Comparison of ENCODE assay signal across 17 cellular contexts in genomic region chr14:64930085-64930843, GRCh38. TPM values are rescaled to one million over a fixed set of nuclear protein-coding genes. Genes with fewer than 3 reads are reported as not detected.
DNase-seq lines count a peak whose midpoint lies in the region; ATAC-seq and TF ChIP-seq lines count a peak whose summit lies in the region.
"Had no signal": no experiment of that assay in that cellular context is flagged by ENCODE, and none has a peak within 500 bp of the region (broad histone marks: within the 10 kb centered on the region; RNA-seq: fewer than 3 reads in every experiment).

No MANE protein-coding gene starts in this region.

- no peaks in the 10 kb centered on the region for H3K27me3 ChIP-seq in left lung
- H3K27me3 ChIP-seq in spleen (replicated peaks in 1 of 7): no peaks in the 10 kb centered on the region
- H3K27me3 ChIP-seq: vagina had no signal

- CTCF ChIA-PET in activated naive CD4-positive, alpha-beta T cell treated with anti-CD3 and anti-CD28 coated beads, Interleukin-2, amount 10 ng/mL, durations not matched to agents 7 days and 5 days (lab: Charles Lee): no interaction called here
- CTCF ChIA-PET in GM10248 (lab: Yijun Ruan, JAX): no interaction called here

- no peaks in the 10 kb centered on the region for H3K27me3 Mint-ChIP-seq in activated naive CD4-positive, alpha-beta T cell treated with anti-CD3 and anti-CD28 coated beads, Interleukin-2, amount 10 ng/mL, durations not matched to agents 7 days and 5 days
- no peaks in the 10 kb centered on the region for H3K27me3 Mint-ChIP-seq in brain
- no peaks in the 10 kb centered on the region for H3K27me3 Mint-ChIP-seq in stimulated activated naive B cell treated with anti-CD40 and anti-IgM and Interleukin-4, amounts not matched to agents 10 μg/mL and 1 μg/mL and 100 μg/mL, for 72 hours

- H3K36me3 ChIP-seq in left lung: peaks cover 0 to 82% of the 10 kb centered on the region in 2 donors
- peaks cover 0 to 100% (median 61%) of the 10 kb centered on the region in 6 donors for H3K36me3 ChIP-seq in spleen

- H3K4me1 ChIP-seq in left lung: no peaks in the 10 kb centered on the region
- peaks cover 13 to 76% (median 32%) of the 10 kb centered on the region in 6 donors for H3K4me1 ChIP-seq in spleen
- H3K4me1 ChIP-seq: vagina had no signal

- intact Hi-C loops in left lung (cut with DNase I) (no loop called here), spleen (cut with DNase I; ENCODE audit: low total_unique reads) (no loop called here)

- whole genome bisulfite sequencing in spleen, 5 donors: 89 to 96% (median 92%) methylated on average over 3 of the region's 3 CpGs

- peaks cover 20% of the 10 kb centered on the region for H3K4me1 Mint-ChIP-seq in activated naive CD4-positive, alpha-beta T cell treated with anti-CD3 and anti-CD28 coated beads, Interleukin-2, amount 10 ng/mL, durations not matched to agents 7 days and 5 days
- peaks cover 17% of the 10 kb centered on the region for H3K4me1 Mint-ChIP-seq in brain
- H3K4me1 Mint-ChIP-seq in stimulated activated naive B cell treated with anti-CD40 and anti-IgM and Interleukin-4, amounts not matched to agents 10 μg/mL and 1 μg/mL and 100 μg/mL, for 72 hours: peaks cover 6% of the 10 kb centered on the region in 2 donors

- no peak for DNase-seq in activated naive CD4-positive, alpha-beta T cell treated with anti-CD3 and anti-CD28 coated beads, Interleukin-2, amount 10 ng/mL, durations not matched to agents 7 days and 5 days
- DNase-seq in activated naive CD4-positive, alpha-beta T cell treated with anti-CD3 and anti-CD28 coated beads, Interleukin-2, amount 50 U/mL, for 72 hours (ENCODE audit: low spot score in 2 of 2): no peak
- DNase-seq in left lung (no peak), spleen (no peak), SKM-1 (lab: John Stamatoyannopoulos, UW; ENCODE audit: unreplicated experiment) (no peak), GM10248 (ENCODE audit: extremely low spot score) (no peak)
- DNase-seq in stimulated activated naive B cell treated with anti-CD40 and anti-IgM and Interleukin-4, amounts not matched to agents 10 μg/mL and 1 μg/mL and 100 μg/mL, for 72 hours: no peak
- DNase-seq: DMS153; foreskin melanocyte; kidney; NCI-H1105; NCI-H2227 treated with DMSO at 0.1 percent for 48 hours; OCI-M1; stimulated activated CD4-positive, alpha-beta T cell treated with anti-CD3 and anti-CD28 coated beads, Interleukin-15, amount 100 ng/mL, for 24 hours had no signal

- TF ChIP-seq POLR2A in spleen (IDR thresholded peaks at IDR 0.05): no peak

- H3K4me3 Mint-ChIP-seq in activated naive CD4-positive, alpha-beta T cell treated with anti-CD3 and anti-CD28 coated beads, Interleukin-2, amount 10 ng/mL, durations not matched to agents 7 days and 5 days: peak overlapping the region; percentile 15
- H3K4me3 Mint-ChIP-seq in brain: no peak overlapping the region
- H3K4me3 Mint-ChIP-seq in stimulated activated naive B cell treated with anti-CD40 and anti-IgM and Interleukin-4, amounts not matched to agents 10 μg/mL and 1 μg/mL and 100 μg/mL, for 72 hours: no peak overlapping the region

- no peaks in the 10 kb centered on the region for H3K9me3 Mint-ChIP-seq in activated naive CD4-positive, alpha-beta T cell treated with anti-CD3 and anti-CD28 coated beads, Interleukin-2, amount 10 ng/mL, durations not matched to agents 7 days and 5 days
- no peaks in the 10 kb centered on the region for H3K9me3 Mint-ChIP-seq in activated naive CD4-positive, alpha-beta T cell treated with anti-CD3 and anti-CD28 coated beads, Interleukin-2, amount 50 U/mL, for 72 hours
- no peaks in the 10 kb centered on the region for H3K9me3 Mint-ChIP-seq in brain
- no peaks in the 10 kb centered on the region for H3K9me3 Mint-ChIP-seq in stimulated activated naive B cell treated with anti-CD40 and anti-IgM and Interleukin-4, amounts not matched to agents 10 μg/mL and 1 μg/mL and 100 μg/mL, for 72 hours

- H3K36me3 Mint-ChIP-seq in activated naive CD4-positive, alpha-beta T cell treated with anti-CD3 and anti-CD28 coated beads, Interleukin-2, amount 10 ng/mL, durations not matched to agents 7 days and 5 days: peaks cover 58% of the 10 kb centered on the region
- peaks cover 6 to 36% of the 10 kb centered on the region in 2 donors for H3K36me3 Mint-ChIP-seq in activated naive CD4-positive, alpha-beta T cell treated with anti-CD3 and anti-CD28 coated beads, Interleukin-2, amount 50 U/mL, for 72 hours
- H3K36me3 Mint-ChIP-seq in brain: peaks cover 31% of the 10 kb centered on the region
- peaks cover 26 to 36% of the 10 kb centered on the region in 2 donors for H3K36me3 Mint-ChIP-seq in stimulated activated naive B cell treated with anti-CD40 and anti-IgM and Interleukin-4, amounts not matched to agents 10 μg/mL and 1 μg/mL and 100 μg/mL, for 72 hours

- H3K27ac Mint-ChIP-seq in activated naive CD4-positive, alpha-beta T cell treated with anti-CD3 and anti-CD28 coated beads, Interleukin-2, amount 10 ng/mL, durations not matched to agents 7 days and 5 days: no peak overlapping the region
- no peak overlapping the region for H3K27ac Mint-ChIP-seq in activated naive CD4-positive, alpha-beta T cell treated with anti-CD3 and anti-CD28 coated beads, Interleukin-2, amount 50 U/mL, for 72 hours
- H3K27ac Mint-ChIP-seq in brain: peak overlapping the region in 4 of 5 experiments; percentile 13 to 61 (median 42)
- H3K27ac Mint-ChIP-seq in stimulated activated naive B cell treated with anti-CD40 and anti-IgM and Interleukin-4, amounts not matched to agents 10 μg/mL and 1 μg/mL and 100 μg/mL, for 72 hours: no peak overlapping the region

- H3K4me3 ChIP-seq in left lung (no peak overlapping the region), spleen (no peak overlapping the region)
- H3K4me3 ChIP-seq: vagina had no signal

- H3K27ac ChIP-seq in left lung (peak overlapping the region in 1 of 2 donors; percentile 21), spleen (peak overlapping the region in 5 of 8 donors; percentile 65 to 75 (median 69))
- H3K27ac ChIP-seq: vagina had no signal

- no peak for ATAC-seq in activated naive CD4-positive, alpha-beta T cell treated with anti-CD3 and anti-CD28 coated beads, Interleukin-2, amount 50 U/mL, for 72 hours
- ATAC-seq in left lung: peak; percentile 33
- ATAC-seq in stimulated activated naive B cell treated with anti-CD40 and anti-IgM and Interleukin-4, amounts not matched to agents 10 μg/mL and 1 μg/mL and 100 μg/mL, for 72 hours (replicated peaks): no peak

- no peak for TF ChIP-seq CTCF in brain (conservative IDR thresholded peaks at IDR 0.05)
- TF ChIP-seq CTCF in left lung (IDR thresholded peaks at IDR 0.05): no peak
- TF ChIP-seq CTCF in spleen (IDR thresholded peaks at IDR 0.05 in 8 of 11, conservative IDR thresholded peaks at IDR 0.05 in 3 of 11): no peak
- TF ChIP-seq CTCF in GM10248 (IDR thresholded peaks at IDR 0.05; ENCODE audit: control extremely low read depth, extremely low read depth, low read depth, missing control alignments): no peak

- H3K9me3 ChIP-seq in left lung (no peaks in the 10 kb centered on the region), spleen (no peaks in the 10 kb centered on the region)
- H3K9me3 ChIP-seq: vagina had no signal

- POLR2A ChIA-PET in GM10248 (lab: Yijun Ruan, JAX): no interaction called here

RNA-seq across cellular contexts. Expression of gene GPX2, which starts 12.3 kb away (rescaled TPM):
- not detected for total RNA-seq in activated naive CD4-positive, alpha-beta T cell treated with anti-CD3 and anti-CD28 coated beads, Interleukin-2, amount 50 U/mL, for 72 hours
- polyA plus RNA-seq in brain (ENCODE audit: insufficient read depth, low read depth, low replicate concordance) (23.8 TPM), spleen (under 1 TPM in 1 of 3 donors, not detected in 2; 0.26 TPM)
- total RNA-seq in left lung (1 to 10 TPM in 1 of 2 donors, under 1 TPM in 1; 0.82 to 2.8 TPM), spleen (not detected)
- total RNA-seq: activated CD8-positive, alpha-beta memory T cell treated with anti-CD3 and anti-CD28 coated beads for 36 hours had no signal

RNA-seq across cellular contexts. Expression of gene CHURC1, which starts 16.0 kb away (rescaled TPM):
- total RNA-seq in activated naive CD4-positive, alpha-beta T cell treated with anti-CD3 and anti-CD28 coated beads, Interleukin-2, amount 50 U/mL, for 72 hours: 10 to 100 TPM; 28.4 to 67.5 TPM
- polyA plus RNA-seq in brain (ENCODE audit: insufficient read depth, low read depth, low replicate concordance): 27.1 TPM
- total RNA-seq in left lung: 10 to 100 TPM; 58.7 to 59.1 TPM
- total RNA-seq in spleen: 100 to 1,000 TPM in 3 of 7 donors, 10 to 100 TPM in 4; 59.2 to 135 (median 81.3) TPM
- 10 to 100 TPM; 34.0 to 41.3 (median 40.7) TPM for polyA plus RNA-seq in spleen

RNA-seq across cellular contexts. Expression of gene RAB15, which starts 41.9 kb away (rescaled TPM):
- total RNA-seq in activated naive CD4-positive, alpha-beta T cell treated with anti-CD3 and anti-CD28 coated beads, Interleukin-2, amount 50 U/mL, for 72 hours: 1 to 10 TPM; 6.5 to 7.0 TPM
- polyA plus RNA-seq in brain (ENCODE audit: insufficient read depth, low read depth, low replicate concordance): 28.0 TPM
- 10 to 100 TPM; 21.8 to 36.6 TPM for total RNA-seq in left lung
- 1 to 10 TPM; 1.3 to 7.0 (median 2.9) TPM for total RNA-seq in spleen
- polyA plus RNA-seq in spleen: 1 to 10 TPM; 1.2 to 1.8 (median 1.5) TPM

RNA-seq across cellular contexts. Expression of gene SPTB, which starts 50.6 kb away (rescaled TPM):
- under 1 TPM; 0.41 to 0.66 TPM for total RNA-seq in activated naive CD4-positive, alpha-beta T cell treated with anti-CD3 and anti-CD28 coated beads, Interleukin-2, amount 50 U/mL, for 72 hours
- polyA plus RNA-seq in brain (ENCODE audit: insufficient read depth, low read depth, low replicate concordance) (6.2 TPM), spleen (1 to 10 TPM in 1 of 3 donors, under 1 TPM in 2; 0.06 to 1.6 (median 0.17) TPM)
- total RNA-seq in left lung (1 to 10 TPM; 2.3 to 2.6 TPM), spleen (10 to 100 TPM in 1 of 7 donors, 1 to 10 TPM in 5, under 1 TPM in 1; 0.94 to 20.9 (median 4.6) TPM)

RNA-seq across cellular contexts. Expression of gene FNTB, which starts 56.4 kb away (rescaled TPM):
- 10 to 100 TPM; 17.2 to 30.9 TPM for total RNA-seq in activated naive CD4-positive, alpha-beta T cell treated with anti-CD3 and anti-CD28 coated beads, Interleukin-2, amount 50 U/mL, for 72 hours
- 34.5 TPM for polyA plus RNA-seq in brain (ENCODE audit: insufficient read depth, low read depth, low replicate concordance)
- total RNA-seq in left lung: 10 to 100 TPM; 16.6 to 19.3 TPM
- 10 to 100 TPM in 5 of 7 donors, 1 to 10 TPM in 2; 9.5 to 17.0 (median 11.9) TPM for total RNA-seq in spleen
- 1 to 10 TPM; 4.7 to 4.9 (median 4.9) TPM for polyA plus RNA-seq in spleen

Comparison
In these comparisons a context has a peak if more than half of its experiments do, and no peak if none do; other contexts are left out.
1. H3K27ac Mint-ChIP-seq: peak in brain (4 of 5); none in activated naive CD4-positive, alpha-beta T cell treated with anti-CD3 and anti-CD28 coated beads, Interleukin-2, amount 10 ng/mL, durations not matched to agents 7 days and 5 days (single experiment), activated naive CD4-positive, alpha-beta T cell treated with anti-CD3 and anti-CD28 coated beads, Interleukin-2, amount 50 U/mL, for 72 hours (0 of 2) and stimulated activated naive B cell treated with anti-CD40 and anti-IgM and Interleukin-4, amounts not matched to agents 10 μg/mL and 1 μg/mL and 100 μg/mL, for 72 hours (single experiment).